10 cellular contexts compared by ENCODE assay signal in genomic region chr2:221285156-221285555, GRCh38.
"Had no signal": no experiment of that assay in that cellular context is flagged by ENCODE, and none has a peak within 500 bp of the region (broad histone marks: within the 10 kb centered on the region; RNA-seq: fewer than 3 reads in every experiment).

No MANE protein-coding gene starts in this region.

- H3K27ac ChIP-seq: pancreas, testis had no signal

- H3K4me1 ChIP-seq: pancreas, testis had no signal

- H3K27me3 Mint-ChIP-seq: activated naive CD4-positive, alpha-beta T cell treated with anti-CD3 and anti-CD28 coated beads, Interleukin-2, amount 10 ng/mL, durations not matched to agents 7 days and 5 days had no signal

- H3K36me3 Mint-ChIP-seq: activated naive CD4-positive, alpha-beta T cell treated with anti-CD3 and anti-CD28 coated beads, Interleukin-2, amount 10 ng/mL, durations not matched to agents 7 days and 5 days had no signal

- H3K9me3 ChIP-seq: pancreas, testis had no signal

- H3K9me3 Mint-ChIP-seq: activated naive CD4-positive, alpha-beta T cell treated with anti-CD3 and anti-CD28 coated beads, Interleukin-2, amount 10 ng/mL, durations not matched to agents 7 days and 5 days; activated T-helper 2 cell treated with anti-CD3 and anti-CD28 coated beads, Interferon-gamma antibody, Interleukin-2, Interleukin-4, amounts not matched to agents 10 μg/mL and 5 μg/mL and 100 μg/mL, durations not matched to agents 14 hours and 24 hours and 36 hours; stimulated activated naive CD8-positive, alpha-beta T cell treated with anti-CD3 and anti-CD28 coated beads, Interleukin-15, amount 100 ng/mL, for 72 hours had no signal

- DNase-seq: activated CD4-positive, alpha-beta T cell treated with anti-CD3 and anti-CD28 coated beads, Interleukin-2, amount 50 U/mL, for 1 hour; activated CD4-positive, CD25-positive, alpha-beta regulatory T cell; activated naive CD4-positive, alpha-beta T cell treated with anti-CD3 and anti-CD28 coated beads, Interleukin-2, amount 10 ng/mL, durations not matched to agents 7 days and 5 days; cerebellar nuclear complex; left colon; pancreas; stimulated activated CD4-positive, alpha-beta T cell treated with anti-CD3 and anti-CD28 coated beads, Interleukin-4, amount 100 ng/mL, for 4 hours; stimulated activated naive CD8-positive, alpha-beta T cell treated with anti-CD3 and anti-CD28 coated beads, Interleukin-15, amount 100 ng/mL, for 72 hours; testis had no signal

- H3K27me3 ChIP-seq: pancreas, testis had no signal

- H3K4me3 ChIP-seq: pancreas, testis had no signal

- H3K36me3 ChIP-seq: pancreas had no signal

- ATAC-seq: left colon; pancreas; stimulated activated naive CD8-positive, alpha-beta T cell treated with anti-CD3 and anti-CD28 coated beads, Interleukin-15, amount 100 ng/mL, for 72 hours had no signal

- H3K27ac Mint-ChIP-seq: activated naive CD4-positive, alpha-beta T cell treated with anti-CD3 and anti-CD28 coated beads, Interleukin-2, amount 10 ng/mL, durations not matched to agents 7 days and 5 days; activated T-helper 2 cell treated with anti-CD3 and anti-CD28 coated beads, Interferon-gamma antibody, Interleukin-2, Interleukin-4, amounts not matched to agents 10 μg/mL and 5 μg/mL and 100 μg/mL, durations not matched to agents 14 hours and 24 hours and 36 hours; stimulated activated naive CD8-positive, alpha-beta T cell treated with anti-CD3 and anti-CD28 coated beads, Interleukin-15, amount 100 ng/mL, for 72 hours had no signal

- H3K4me3 Mint-ChIP-seq: activated naive CD4-positive, alpha-beta T cell treated with anti-CD3 and anti-CD28 coated beads, Interleukin-2, amount 10 ng/mL, durations not matched to agents 7 days and 5 days; stimulated activated naive CD8-positive, alpha-beta T cell treated with anti-CD3 and anti-CD28 coated beads, Interleukin-15, amount 100 ng/mL, for 72 hours had no signal

- H3K4me1 Mint-ChIP-seq: activated naive CD4-positive, alpha-beta T cell treated with anti-CD3 and anti-CD28 coated beads, Interleukin-2, amount 10 ng/mL, durations not matched to agents 7 days and 5 days; stimulated activated naive CD8-positive, alpha-beta T cell treated with anti-CD3 and anti-CD28 coated beads, Interleukin-15, amount 100 ng/mL, for 72 hours had no signal
